Comparison of ENCODE assay signal across 32 cellular contexts in genomic region chr2:165307317-165307716, GRCh38.
"Had no signal": no experiment of that assay in that cellular context is flagged by ENCODE, and none has a peak within 500 bp of the region (broad histone marks: within the 10 kb centered on the region; RNA-seq: fewer than 3 reads in every experiment).

No MANE protein-coding gene starts in this region.

- H3K27ac ChIP-seq: adrenal gland, body of pancreas, brain microvascular endothelial cell, breast epithelium, VCaP had no signal

- ATAC-seq: activated CD8-positive, alpha-beta T cell treated with anti-CD3 and anti-CD28 coated beads for 36 hours; activated naive CD4-positive, alpha-beta T cell treated with anti-CD3 and anti-CD28 coated beads, Interleukin-2, amount 50 U/mL, for 72 hours; activated T-cell treated with anti-CD3 and anti-CD28 coated beads, Interleukin-2, amount 50 U/mL, for 4 hours; activated T-cell treated with anti-CD3 and anti-CD28 coated beads, Interleukin-2, amount 50 U/mL, for 72 hours; activated T-helper 17 cell treated with anti-CD3 and anti-CD28 coated beads, Interleukin-2, amount 50 U/mL, for 72 hours; body of pancreas; T-helper 17 cell had no signal

- FAIRE-seq: astrocyte, TTC549 had no signal

- H3K4me3 ChIP-seq: adrenal gland, body of pancreas, breast epithelium had no signal

- H3K27me3 ChIP-seq: adrenal gland, body of pancreas, brain microvascular endothelial cell, breast epithelium had no signal

- H3K9me3 ChIP-seq: adrenal gland, body of pancreas, breast epithelium had no signal

- H3K36me3 ChIP-seq: adrenal gland, brain microvascular endothelial cell, breast epithelium had no signal

- DNase-seq: activated B cell treated with CpG ODN at 0.5 μM for 24 hours; activated CD4-positive, alpha-beta memory T cell treated with anti-CD3 and anti-CD28 coated beads for 36 hours; activated CD4-positive, alpha-beta T cell treated with anti-CD3 and anti-CD28 coated beads for 4 hours; activated CD4-positive, alpha-beta T cell treated with anti-CD3 and anti-CD28 coated beads, Interleukin-2, amount 10 ng/mL, durations not matched to agents 24 days and 14 days; activated CD4-positive, alpha-beta T cell treated with anti-CD3 and anti-CD28 coated beads, Interleukin-2, amount 50 U/mL, for 1 hour; activated CD4-positive, alpha-beta T cell treated with anti-CD3 and anti-CD28 coated beads, Interleukin-2, amount 50 U/mL, for 4 hours; activated CD4-positive, CD25-positive, alpha-beta regulatory T cell treated with anti-CD3 and anti-CD28 coated beads, Interleukin-2, amount 50 U/mL, for 72 hours; activated CD8-positive, alpha-beta memory T cell treated with anti-CD3 and anti-CD28 coated beads, Interleukin-2, amount 50 U/mL, for 4 hours; activated CD8-positive, alpha-beta T cell treated with anti-CD3 and anti-CD28 coated beads for 36 hours; activated effector memory CD4-positive, alpha-beta T cell treated with anti-CD3 and anti-CD28 coated beads, Interleukin-2, amount 50 U/mL, for 16 hours; activated gamma-delta T cell treated with Interleukin-2 at 50 U/mL for 16 hours; activated naive CD4-positive, alpha-beta T cell; activated naive CD4-positive, alpha-beta T cell treated with anti-CD3 and anti-CD28 coated beads for 36 hours; activated naive CD4-positive, alpha-beta T cell treated with anti-CD3 and anti-CD28 coated beads, Interleukin-2, amount 50 U/mL, for 16 hours; activated naive CD8-positive, alpha-beta T cell treated with anti-CD3 and anti-CD28 coated beads for 36 hours; activated T-cell treated with anti-CD3 and anti-CD28 coated beads for 4 hours; activated T-cell treated with anti-CD3 and anti-CD28 coated beads, Interleukin-2, amount 50 U/mL, for 1 hour; activated T-cell treated with anti-CD3 and anti-CD28 coated beads, Interleukin-2, amount 50 U/mL, for 4 hours; activated T-cell treated with anti-CD3 and anti-CD28 coated beads, Interleukin-2, amount 50 U/mL, for 72 hours; adrenal gland; amniotic stem cell; aorta; body of pancreas; brain microvascular endothelial cell; central memory CD4-positive, alpha-beta T cell; T-helper 17 cell had no signal

- H3K4me1 ChIP-seq: adrenal gland, body of pancreas, breast epithelium had no signal
